13 cellular contexts compared by ENCODE assay signal in the genomic region with DNA sequence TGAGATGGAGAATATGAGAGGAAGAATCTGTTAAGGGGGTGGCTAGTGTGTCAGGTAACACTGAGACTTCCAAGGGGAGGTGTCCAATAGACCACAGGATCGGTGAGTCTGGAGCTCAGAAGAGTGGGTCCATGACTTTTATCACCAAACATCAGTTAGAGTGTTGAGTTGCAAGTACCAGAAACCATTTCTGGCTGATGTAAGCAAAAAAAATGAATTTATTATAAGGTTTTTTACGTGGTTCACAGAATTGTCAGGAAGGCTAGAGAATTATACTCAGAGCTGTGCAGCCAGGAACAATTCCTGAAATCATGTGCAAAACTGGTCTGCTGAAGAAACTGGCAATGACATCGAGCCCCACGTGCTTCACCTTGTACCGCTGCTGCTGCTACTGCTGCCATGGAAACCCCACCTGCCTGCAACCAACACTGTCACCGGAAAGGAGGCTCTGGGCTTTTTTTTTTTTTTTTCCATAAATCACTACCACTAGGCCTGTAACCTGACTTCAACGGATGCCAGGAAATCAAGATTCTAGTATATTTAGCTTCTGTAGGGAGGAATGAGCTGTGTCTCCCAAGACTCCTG. TPM values are rescaled to one million over a fixed set of nuclear protein-coding genes. Genes with fewer than 3 reads are reported as not detected.
DNase-seq lines count a peak whose midpoint lies in the region; ATAC-seq and TF ChIP-seq lines count a peak whose summit lies in the region.
"Had no signal": no experiment of that assay in that cellular context is flagged by ENCODE, and none has a peak within 500 bp of the region (broad histone marks: within the 10 kb centered on the region; RNA-seq: fewer than 3 reads in every experiment).

No MANE protein-coding gene starts in this region.

- peak; percentile 64; the same call in 2 of the 3 replicates for ATAC-seq in DND-41 (ENCODE audit: insufficient read depth, low read depth)
- no peak for ATAC-seq in HG03520 (IDR thresholded peaks at IDR 0.05; ENCODE audit: unreplicated experiment)
- ATAC-seq in HG03439 (IDR thresholded peaks at IDR 0.05; ENCODE audit: unreplicated experiment) = no peak

- no peak overlapping the region for H2AFZ ChIP-seq in DND-41 (ENCODE audit: low read depth, low read length)
- no peak overlapping the region for H2AFZ ChIP-seq in hepatocyte

- H3K27me3 ChIP-seq in DND-41 (ENCODE audit: insufficient read depth, low read length, poor library complexity) = peaks cover 7% of the 10 kb centered on the region
- H3K27me3 ChIP-seq in hepatocyte = no peaks in the 10 kb centered on the region

- 58% methylated on average over 7 of the region's 7 CpGs for WGBS in hepatocyte (ENCODE audit: low lambda C conversion rate, missing lambda C conversion rate)

- H3K4me3 ChIP-seq in DND-41 (ENCODE audit: low read depth in 1 of 2, low read length in 2 of 2) (no peak overlapping the region), hepatocyte (no peak overlapping the region)
- H3K4me3 ChIP-seq: HAP-1 had no signal

- no peaks in the 10 kb centered on the region for H3K9me2 ChIP-seq in hepatocyte (replicated peaks; ENCODE audit: insufficient read depth)

- H3K9ac ChIP-seq in DND-41 (ENCODE audit: low read depth, low read length) = no peak overlapping the region

- DNase-seq in COR-L47 (lab: John Stamatoyannopoulos, UW) (peak; percentile 76), DND-41 (peak; percentile 46), T follicular helper cell (ENCODE audit: low read depth) (peak; percentile 19), hepatocyte (ENCODE audit: low spot score) (peak; percentile 38), C1 segment of cervical spinal cord (lab: John Stamatoyannopoulos, UW) (no peak), KBM-7 (no peak)
- DNase-seq: foreskin melanocyte, NCI-H1694, retina, SIG-M5 had no signal

- H3K27ac ChIP-seq in DND-41 (ENCODE audit: low read length) (no peak overlapping the region), hepatocyte (no peak overlapping the region)

- H3K4me1 ChIP-seq in DND-41 (ENCODE audit: insufficient read depth, low read length) (no peaks in the 10 kb centered on the region), hepatocyte (ENCODE audit: insufficient read depth) (no peaks in the 10 kb centered on the region)

- in situ Hi-C loops in KBM-7 (cut with MboI; ENCODE audit: low pct_unique_long_range_greater_than_20kb, low sequenced_read_pairs) = no loop called here

- H4K20me1 ChIP-seq in DND-41 (ENCODE audit: insufficient read depth, low read length) = no peaks in the 10 kb centered on the region
- no peaks in the 10 kb centered on the region for H4K20me1 ChIP-seq in hepatocyte (ENCODE audit: insufficient read depth, poor library complexity, severe bottlenecking)

- H3K4me2 ChIP-seq in DND-41 (ENCODE audit: insufficient read depth, low read length) (no peak overlapping the region), hepatocyte (no peak overlapping the region)

- no peaks in the 10 kb centered on the region for H3K9me3 ChIP-seq in DND-41 (ENCODE audit: insufficient read depth, low read length, severe bottlenecking)
- no peaks in the 10 kb centered on the region for H3K9me3 ChIP-seq in hepatocyte (ENCODE audit: low read depth)
- H3K9me3 ChIP-seq: HAP-1 had no signal

- TF ChIP-seq CTCF in DND-41 (IDR thresholded peaks at IDR 0.05; ENCODE audit: borderline replicate concordance, extremely low read depth, low read length, poor library complexity, severe bottlenecking) (no peak), hepatocyte (IDR thresholded peaks at IDR 0.05; ENCODE audit: poor library complexity) (no peak)

- no peaks in the 10 kb centered on the region for H3K36me3 ChIP-seq in DND-41 (ENCODE audit: insufficient read depth, low read length)
- H3K36me3 ChIP-seq in hepatocyte (replicated peaks; ENCODE audit: insufficient read depth, low read depth) = no peaks in the 10 kb centered on the region
- H3K36me3 ChIP-seq: HAP-1 had no signal

- H3K79me2 ChIP-seq in DND-41 (ENCODE audit: insufficient read depth, low read length) (no peaks in the 10 kb centered on the region), hepatocyte (no peaks in the 10 kb centered on the region)

RNA-seq across cellular contexts. Expression of a gene that starts 16.6 kb away (rescaled TPM):
- total RNA-seq in hepatocyte = 9.6 and 12.8 TPM in 2 replicates
- polyA plus RNA-seq in hepatocyte = 3.0 and 6.5 TPM in 2 replicates

Comparison
In these comparisons a context has a peak if more than half of its experiments do, and no peak if none do; other contexts are left out.
1. DNase-seq: peak in COR-L47 (single experiment), DND-41 (single experiment), T follicular helper cell (single experiment) and hepatocyte (single experiment); none in C1 segment of cervical spinal cord (0 of 14) and KBM-7 (single experiment).